1 cellular context compared by ENCODE assay signal in the genomic region with DNA sequence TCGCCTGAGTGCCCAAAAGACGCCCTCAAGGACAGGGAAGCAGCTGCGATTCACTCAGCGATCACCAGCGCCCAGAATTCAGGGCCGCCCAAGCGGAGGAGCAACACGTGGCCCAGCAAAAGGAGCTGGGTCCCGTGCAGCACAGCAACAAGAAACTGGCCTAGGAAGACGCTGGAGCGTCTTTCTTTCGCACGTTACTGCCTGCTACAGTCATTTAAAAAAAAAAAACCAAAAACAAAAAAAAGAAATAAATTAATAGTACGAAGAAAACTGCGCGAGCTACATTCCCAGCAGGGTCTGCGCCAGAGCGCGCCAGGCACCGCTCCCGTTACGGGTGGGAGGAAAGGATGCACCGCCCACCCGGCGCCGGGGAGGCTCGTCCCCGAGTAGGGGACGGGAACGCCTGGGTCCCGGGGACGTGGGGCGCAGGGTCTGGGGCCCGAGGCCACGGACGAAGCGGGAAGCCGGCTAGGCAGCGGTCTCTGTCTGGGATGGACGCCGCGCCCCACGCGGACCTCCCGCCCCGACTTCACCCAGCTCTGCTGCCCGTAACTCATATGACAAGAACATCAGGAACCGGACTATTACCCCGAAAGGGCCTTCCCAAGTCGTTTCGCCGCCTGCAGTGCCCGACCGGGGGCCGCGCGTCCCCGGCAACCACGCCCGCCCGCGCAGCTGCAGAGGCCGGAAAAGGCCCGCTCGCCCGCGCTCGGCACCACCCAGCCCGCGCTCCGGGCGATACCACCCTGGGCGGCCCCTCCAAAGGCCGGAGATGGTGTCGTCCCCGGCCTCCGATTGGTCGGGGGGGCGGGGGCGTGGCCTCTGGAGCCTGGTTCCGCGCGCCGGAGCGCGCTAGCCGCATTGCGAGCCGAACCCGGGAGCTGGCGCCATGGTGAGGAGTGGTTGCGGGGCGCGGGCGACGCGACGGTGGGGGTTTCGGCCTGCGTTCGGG.
TF ChIP-seq lines count a peak whose summit lies in the region.

A gene with protein sequence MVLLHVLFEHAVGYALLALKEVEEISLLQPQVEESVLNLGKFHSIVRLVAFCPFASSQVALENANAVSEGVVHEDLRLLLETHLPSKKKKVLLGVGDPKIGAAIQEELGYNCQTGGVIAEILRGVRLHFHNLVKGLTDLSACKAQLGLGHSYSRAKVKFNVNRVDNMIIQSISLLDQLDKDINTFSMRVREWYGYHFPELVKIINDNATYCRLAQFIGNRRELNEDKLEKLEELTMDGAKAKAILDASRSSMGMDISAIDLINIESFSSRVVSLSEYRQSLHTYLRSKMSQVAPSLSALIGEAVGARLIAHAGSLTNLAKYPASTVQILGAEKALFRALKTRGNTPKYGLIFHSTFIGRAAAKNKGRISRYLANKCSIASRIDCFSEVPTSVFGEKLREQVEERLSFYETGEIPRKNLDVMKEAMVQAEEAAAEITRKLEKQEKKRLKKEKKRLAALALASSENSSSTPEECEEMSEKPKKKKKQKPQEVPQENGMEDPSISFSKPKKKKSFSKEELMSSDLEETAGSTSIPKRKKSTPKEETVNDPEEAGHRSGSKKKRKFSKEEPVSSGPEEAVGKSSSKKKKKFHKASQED (plus strand): TSS at position 861 of the 952 bp plus-strand sequence. CDS start 29 bp downstream, at position 890.

TF ChIP-seq in HepG2, 621 proteins besides CTCF, POLR2A, EP300 and RAD21 (continued from another document and continues in another):
- TF ChIP-seq AFF4 (CRISPR knock-in tag; IDR thresholded peaks at IDR 0.05), result peak; percentile 68; the same call in 1 of the 2 replicates
- peak; percentile 89 for TF ChIP-seq ZNF770 (CRISPR knock-in tag; IDR thresholded peaks at IDR 0.05)
- TF ChIP-seq MTA3 (CRISPR knock-in tag; IDR thresholded peaks at IDR 0.05), result peak; percentile 55; the same call in 1 of the 2 replicates
- 0 out of 2 replicates have a peak, but pooled peaks have one; percentile 29 for TF ChIP-seq ZNF468 (CRISPR knock-in tag; IDR thresholded peaks at IDR 0.05)
- no peak for TF ChIP-seq ZNF251 (CRISPR knock-in tag; IDR thresholded peaks at IDR 0.05)
- TF ChIP-seq ZNF124 (CRISPR knock-in tag; IDR thresholded peaks at IDR 0.05), result peak; percentile 84
- TF ChIP-seq, protein P1, sequence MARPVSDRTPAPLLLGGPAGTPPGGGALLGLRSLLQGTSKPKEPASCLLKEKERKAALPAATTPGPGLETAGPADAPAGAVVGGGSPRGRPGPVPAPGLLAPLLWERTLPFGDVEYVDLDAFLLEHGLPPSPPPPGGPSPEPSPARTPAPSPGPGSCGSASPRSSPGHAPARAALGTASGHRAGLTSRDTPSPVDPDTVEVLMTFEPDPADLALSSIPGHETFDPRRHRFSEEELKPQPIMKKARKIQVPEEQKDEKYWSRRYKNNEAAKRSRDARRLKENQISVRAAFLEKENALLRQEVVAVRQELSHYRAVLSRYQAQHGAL (CRISPR knock-in tag; IDR thresholded peaks at IDR 0.05; ENCODE audit: not compliant biosample characterization), result no peak
- peak; percentile 74 for TF ChIP-seq FUBP1 (CRISPR knock-in tag; IDR thresholded peaks at IDR 0.05; ENCODE audit: borderline replicate concordance)
- TF ChIP-seq NONO (IDR thresholded peaks at IDR 0.05), result no peak
- peak; percentile 99 for TF ChIP-seq NONO (CRISPR knock-in tag; conservative IDR thresholded peaks at IDR 0.05)
- peak; percentile 94 for TF ChIP-seq ZNF687 (CRISPR knock-in tag; IDR thresholded peaks at IDR 0.05)
- TF ChIP-seq, protein P2, sequence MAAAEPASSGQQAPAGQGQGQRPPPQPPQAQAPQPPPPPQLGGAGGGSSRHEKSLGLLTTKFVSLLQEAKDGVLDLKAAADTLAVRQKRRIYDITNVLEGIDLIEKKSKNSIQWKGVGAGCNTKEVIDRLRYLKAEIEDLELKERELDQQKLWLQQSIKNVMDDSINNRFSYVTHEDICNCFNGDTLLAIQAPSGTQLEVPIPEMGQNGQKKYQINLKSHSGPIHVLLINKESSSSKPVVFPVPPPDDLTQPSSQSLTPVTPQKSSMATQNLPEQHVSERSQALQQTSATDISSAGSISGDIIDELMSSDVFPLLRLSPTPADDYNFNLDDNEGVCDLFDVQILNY (CRISPR knock-in tag; conservative IDR thresholded peaks at IDR 0.05), result peak; percentile 84
- TF ChIP-seq CC2D1A (CRISPR knock-in tag; IDR thresholded peaks at IDR 0.05), result no peak
- TF ChIP-seq, protein P3, sequence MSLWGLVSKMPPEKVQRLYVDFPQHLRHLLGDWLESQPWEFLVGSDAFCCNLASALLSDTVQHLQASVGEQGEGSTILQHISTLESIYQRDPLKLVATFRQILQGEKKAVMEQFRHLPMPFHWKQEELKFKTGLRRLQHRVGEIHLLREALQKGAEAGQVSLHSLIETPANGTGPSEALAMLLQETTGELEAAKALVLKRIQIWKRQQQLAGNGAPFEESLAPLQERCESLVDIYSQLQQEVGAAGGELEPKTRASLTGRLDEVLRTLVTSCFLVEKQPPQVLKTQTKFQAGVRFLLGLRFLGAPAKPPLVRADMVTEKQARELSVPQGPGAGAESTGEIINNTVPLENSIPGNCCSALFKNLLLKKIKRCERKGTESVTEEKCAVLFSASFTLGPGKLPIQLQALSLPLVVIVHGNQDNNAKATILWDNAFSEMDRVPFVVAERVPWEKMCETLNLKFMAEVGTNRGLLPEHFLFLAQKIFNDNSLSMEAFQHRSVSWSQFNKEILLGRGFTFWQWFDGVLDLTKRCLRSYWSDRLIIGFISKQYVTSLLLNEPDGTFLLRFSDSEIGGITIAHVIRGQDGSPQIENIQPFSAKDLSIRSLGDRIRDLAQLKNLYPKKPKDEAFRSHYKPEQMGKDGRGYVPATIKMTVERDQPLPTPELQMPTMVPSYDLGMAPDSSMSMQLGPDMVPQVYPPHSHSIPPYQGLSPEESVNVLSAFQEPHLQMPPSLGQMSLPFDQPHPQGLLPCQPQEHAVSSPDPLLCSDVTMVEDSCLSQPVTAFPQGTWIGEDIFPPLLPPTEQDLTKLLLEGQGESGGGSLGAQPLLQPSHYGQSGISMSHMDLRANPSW (CRISPR knock-in tag; IDR thresholded peaks at IDR 0.05; ENCODE audit: borderline replicate concordance), result no peak; the same call in 1 of the 2 replicates
- TF ChIP-seq ZNF530 (CRISPR knock-in tag; IDR thresholded peaks at IDR 0.05; ENCODE audit: low read depth), result no peak
- TF ChIP-seq ZNF891 (CRISPR knock-in tag; IDR thresholded peaks at IDR 0.05), result 0 out of 2 replicates have a peak, but pooled peaks have one; percentile 79
- peak; percentile 81 for TF ChIP-seq HINFP (CRISPR knock-in tag; IDR thresholded peaks at IDR 0.05; ENCODE audit: low read depth)
- TF ChIP-seq ZNF431 (CRISPR knock-in tag; IDR thresholded peaks at IDR 0.05; ENCODE audit: borderline replicate concordance, low read depth), result peak; percentile 89; the same call in 1 of the 2 replicates
- TF ChIP-seq SP2 (CRISPR knock-in tag; IDR thresholded peaks at IDR 0.05), result peak; percentile 71
- TF ChIP-seq, protein P4, sequence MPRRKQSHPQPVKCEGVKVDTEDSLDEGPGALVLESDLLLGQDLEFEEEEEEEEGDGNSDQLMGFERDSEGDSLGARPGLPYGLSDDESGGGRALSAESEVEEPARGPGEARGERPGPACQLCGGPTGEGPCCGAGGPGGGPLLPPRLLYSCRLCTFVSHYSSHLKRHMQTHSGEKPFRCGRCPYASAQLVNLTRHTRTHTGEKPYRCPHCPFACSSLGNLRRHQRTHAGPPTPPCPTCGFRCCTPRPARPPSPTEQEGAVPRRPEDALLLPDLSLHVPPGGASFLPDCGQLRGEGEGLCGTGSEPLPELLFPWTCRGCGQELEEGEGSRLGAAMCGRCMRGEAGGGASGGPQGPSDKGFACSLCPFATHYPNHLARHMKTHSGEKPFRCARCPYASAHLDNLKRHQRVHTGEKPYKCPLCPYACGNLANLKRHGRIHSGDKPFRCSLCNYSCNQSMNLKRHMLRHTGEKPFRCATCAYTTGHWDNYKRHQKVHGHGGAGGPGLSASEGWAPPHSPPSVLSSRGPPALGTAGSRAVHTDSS (CRISPR knock-in tag; conservative IDR thresholded peaks at IDR 0.05), result peak; percentile 69
